19 cellular contexts compared by ENCODE assay signal in genomic region chr7:25643770-25644394, GRCh38.
DNase-seq lines count a peak whose midpoint lies in the region; ATAC-seq and TF ChIP-seq lines count a peak whose summit lies in the region.
"Had no signal": no experiment of that assay in that cellular context is flagged by ENCODE, and none has a peak within 500 bp of the region (broad histone marks: within the 10 kb centered on the region; RNA-seq: fewer than 3 reads in every experiment).

No MANE protein-coding gene starts in this region.

- H3K4me1 ChIP-seq in vagina, result no peaks in the 10 kb centered on the region
- H3K4me1 ChIP-seq: BE2C had no signal

- no peaks in the 10 kb centered on the region for H3K27me3 ChIP-seq in vagina
- H3K27me3 ChIP-seq: BE2C, MG63 had no signal

- H3K27ac ChIP-seq in coronary artery (peak overlapping the region; percentile 6 to 11), vagina (no peak overlapping the region)
- H3K27ac ChIP-seq: GM23248, KMS-11 had no signal

- TF ChIP-seq POLR2A in vagina (IDR thresholded peaks at IDR 0.05), result no peak

- ATAC-seq in sciatic nerve, result peak; percentile 14
- ATAC-seq in GM18909 (IDR thresholded peaks at IDR 0.05; ENCODE audit: poor library complexity, unreplicated experiment), result no peak
- no peak for ATAC-seq in HG03520 (IDR thresholded peaks at IDR 0.05; ENCODE audit: unreplicated experiment)
- ATAC-seq: CD8-positive, alpha-beta T cell; SK-N-SH treated with all-trans-retinoic acid at 6 μM for 48 hours had no signal

- DNase-seq in SIG-M5 treated with dmso at 0.1 percent for 504 hours (lab: John Stamatoyannopoulos, UW; ENCODE audit: unreplicated experiment) (peak; percentile 39), SIG-M5 (lab: John Stamatoyannopoulos, UW) (no peak), NOMO-1 treated with DMSO at 0.1 percent for 48 hours (lab: John Stamatoyannopoulos, UW; ENCODE audit: unreplicated experiment) (peak; percentile 93), coronary artery (ENCODE audit: low spot score) (no peak), sciatic nerve (ENCODE audit: low spot score) (no peak), vagina (ENCODE audit: extremely low spot score in 2 of 2) (no peak)
- DNase-seq: 8988T; BE2C; CD8-positive, alpha-beta T cell; GM23248; MG63; NCI-H187 treated with DMSO at 0.1 percent for 48 hours; NCI-H345; NCI-H526 treated with DMSO at 0.1 percent for 48 hours; NK-92 treated with Interleukin-12 subunit alpha and Interleukin-12 subunit beta, amount 100 ng/mL, for 24 hours had no signal

- no peaks in the 10 kb centered on the region for H3K9me3 ChIP-seq in vagina
- H3K9me3 ChIP-seq: BE2C, MG63 had no signal

- no peaks in the 10 kb centered on the region for H3K36me3 ChIP-seq in vagina
- H3K36me3 ChIP-seq: BE2C, MG63 had no signal

- H3K4me3 ChIP-seq in coronary artery, result no peak overlapping the region
- no peak overlapping the region for H3K4me3 ChIP-seq in vagina
- H3K4me3 ChIP-seq: GM23248, MG63 had no signal

- TF ChIP-seq CTCF in coronary artery (IDR thresholded peaks at IDR 0.05), result no peak
- no peak for TF ChIP-seq CTCF in vagina (IDR thresholded peaks at IDR 0.05)

- intact Hi-C loops in sciatic nerve (cut with DNase I), result no loop called here
- intact Hi-C loops in vagina (cut with DNase I), result no loop called here

Comparison
In these comparisons a context has a peak if more than half of its experiments do, and no peak if none do; other contexts are left out.
1. DNase-seq: peak in SIG-M5 treated with dmso at 0.1 percent for 504 hours (single experiment) and NOMO-1 treated with DMSO at 0.1 percent for 48 hours (single experiment); none in SIG-M5 (single experiment), coronary artery (single experiment), sciatic nerve (single experiment) and vagina (0 of 2).